In genomic region chr10:130013938-130014733, GRCh38 we compare ENCODE assay signal across 11 cellular contexts. TPM values are rescaled to one million over a fixed set of nuclear protein-coding genes. Genes with fewer than 3 reads are reported as not detected.
"Had no signal": no experiment of that assay in that cellular context is flagged by ENCODE, and none has a peak within 500 bp of the region (broad histone marks: within the 10 kb centered on the region; RNA-seq: fewer than 3 reads in every experiment).

No MANE protein-coding gene starts in this region.

- H3K9me3 ChIP-seq: colonic mucosa, spleen had no signal

- H3K27ac ChIP-seq: colonic mucosa, neural progenitor cell, spleen had no signal

- H3K4me3 ChIP-seq: colonic mucosa, neural progenitor cell, spleen had no signal

- H3K4me1 ChIP-seq: colonic mucosa, neural progenitor cell, spleen had no signal

- H3K36me3 ChIP-seq: colonic mucosa, neural progenitor cell, spleen had no signal

- DNase-seq: activated CD4-positive, alpha-beta T cell treated with anti-CD3 and anti-CD28 coated beads, Interleukin-2, amount 10 ng/mL, durations not matched to agents 24 days and 14 days; activated naive CD4-positive, alpha-beta T cell treated with anti-CD3 and anti-CD28 coated beads, Interleukin-2, amount 50 U/mL, for 16 hours; colonic mucosa; effector CD8-positive, alpha-beta T cell; kidney glomerular epithelial cell; right cardiac atrium; spleen; stimulated activated naive CD4-positive, alpha-beta T cell treated with Interleukin-2 at 50 U/mL for 16 hours; T-helper 1 cell had no signal

- H3K27me3 ChIP-seq: colonic mucosa, neural progenitor cell had no signal

RNA-seq across cellular contexts. Expression of gene EBF3, which starts 50.1 kb away (rescaled TPM):
- total RNA-seq: activated CD4-positive, alpha-beta T cell treated with anti-CD3 and anti-CD28 coated beads, Interleukin-2, amount 10 ng/mL, durations not matched to agents 24 days and 14 days; activated CD8-positive, alpha-beta memory T cell treated with anti-CD3 and anti-CD28 coated beads for 36 hours had no signal
